1 cellular context compared by ENCODE assay signal in genomic region chr6:113824411-113824810, GRCh38.
TF ChIP-seq lines count a peak whose summit lies in the region.

No MANE protein-coding gene starts in this region.

TF ChIP-seq in GM23338, 12 proteins besides CTCF, POLR2A, EP300 and RAD21 (continued from another document):
- no peak for TF ChIP-seq ZNF462 (CRISPR knock-in tag; IDR thresholded peaks at IDR 0.05)
- no peak for TF ChIP-seq REST (IDR thresholded peaks at IDR 0.05; ENCODE audit: unreplicated experiment)
- TF ChIP-seq POLR2AphosphoS5 (IDR thresholded peaks at IDR 0.05; ENCODE audit: low read depth), result no peak
